8 cellular contexts compared by ENCODE assay signal in the genomic region with DNA sequence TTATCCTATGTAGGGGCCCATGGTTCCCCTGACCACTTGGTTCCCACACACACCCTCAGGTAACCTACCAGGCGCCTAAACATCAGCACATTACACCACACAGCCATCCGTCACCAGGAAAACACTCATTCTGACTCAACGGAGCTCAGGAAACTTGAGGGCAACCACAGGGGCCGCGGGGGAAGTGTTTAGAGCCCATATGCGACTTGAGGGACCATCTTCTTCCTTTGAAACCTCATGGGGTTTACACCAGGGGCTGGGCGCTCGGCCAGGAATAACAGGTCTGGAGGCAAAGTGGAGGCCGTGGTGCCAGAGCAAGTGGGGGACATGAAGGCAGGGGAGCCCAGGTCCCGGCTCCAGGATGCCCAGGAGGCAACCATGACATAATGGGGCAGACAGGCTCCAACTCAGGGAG. TPM values are rescaled to one million over a fixed set of nuclear protein-coding genes. Genes with fewer than 3 reads are reported as not detected.
DNase-seq lines count a peak whose midpoint lies in the region; ATAC-seq and TF ChIP-seq lines count a peak whose summit lies in the region.

No MANE protein-coding gene starts in this region.

- H3K36me3 Mint-ChIP-seq in CD14-positive monocyte: peaks cover 6 to 18% of the 10 kb centered on the region in 2 donors
- H3K36me3 Mint-ChIP-seq in activated CD4-positive, alpha-beta memory T cell treated with anti-CD3 and anti-CD28 coated beads for 36 hours: peaks cover 6% of the 10 kb centered on the region

- peaks cover 0 to 24% (median 14%) of the 10 kb centered on the region in 7 donors for H3K9me3 Mint-ChIP-seq in CD14-positive monocyte
- no peaks in the 10 kb centered on the region for H3K9me3 Mint-ChIP-seq in activated CD4-positive, alpha-beta memory T cell treated with anti-CD3 and anti-CD28 coated beads for 36 hours

- peak overlapping the region; percentile 25 for H3K4me3 ChIP-seq in endocrine pancreas (ENCODE audit: control insufficient read depth, insufficient read depth, low read length)

- peaks cover 86 to 96% (median 91%) of the 10 kb centered on the region in 3 donors for H3K27me3 Mint-ChIP-seq in CD14-positive monocyte (ENCODE audit: low read depth in 3 of 3)
- no peaks in the 10 kb centered on the region for H3K27me3 Mint-ChIP-seq in activated CD4-positive, alpha-beta memory T cell treated with anti-CD3 and anti-CD28 coated beads for 36 hours

- no peak for ATAC-seq in GM21619 (IDR thresholded peaks at IDR 0.05; ENCODE audit: unreplicated experiment)

- TF ChIP-seq CTCF in CD14-positive monocyte (IDR thresholded peaks at IDR 0.05): no peak

- no peaks in the 10 kb centered on the region for H3K9me3 ChIP-seq in endocrine pancreas (ENCODE audit: control insufficient read depth, low read length)

- DNase-seq in CD14-positive monocyte (ENCODE audit: low spot score) (peak; percentile 91), M059J (ENCODE audit: low read depth) (peak; percentile 100), NCI-H187 treated with DMSO at 0.1 percent for 48 hours (lab: John Stamatoyannopoulos, UW) (no peak), HuH-7.5 (ENCODE audit: low spot score) (no peak)
- DNase-seq in activated CD4-positive, alpha-beta memory T cell treated with anti-CD3 and anti-CD28 coated beads for 36 hours: peak; percentile 91
- DNase-seq in stimulated activated CD4-positive, alpha-beta T cell treated with anti-CD3 and anti-CD28 coated beads, Interleukin-12 subunit alpha, Interleukin-12 subunit beta, amount 100 ng/mL, for 48 hours (ENCODE audit: low read depth in 2 of 3, low spot score in 1 of 3): peak; percentile 63 to 75 (median 71)

- intact Hi-C loops in CD14-positive monocyte (cut with micrococcal nuclease): loop anchor here in 1 of 2 donors (2.0 kb wide), 1 partner anchor 131 kb away; no protein-coding TSS in a partner anchor
- intact Hi-C loops in activated CD4-positive, alpha-beta memory T cell treated with anti-CD3 and anti-CD28 coated beads for 36 hours (cut with micrococcal nuclease): loop anchor here (1.0 to 5.0 kb wide), 7 partner anchors 15 to 140 kb away; a partner anchor contains a TSS

- no peaks in the 10 kb centered on the region for H3K27me3 ChIP-seq in endocrine pancreas (ENCODE audit: control insufficient read depth, insufficient read depth, low read length)

- POLR2A ChIA-PET in activated CD4-positive, alpha-beta memory T cell treated with anti-CD3 and anti-CD28 coated beads for 36 hours (lab: Charles Lee): interaction anchor here (2.0 to 3.6 kb wide), 2 partner anchors 14 to 20 kb away, joined by 7 to 18 read pairs; a partner anchor contains a TSS

- H3K9ac ChIP-seq in endocrine pancreas (ENCODE audit: control insufficient read depth, insufficient read depth, low read length): peak overlapping the region; percentile 82

- peak overlapping the region; percentile 80 to 82 for H3K4me3 Mint-ChIP-seq in CD14-positive monocyte
- H3K4me3 Mint-ChIP-seq in activated CD4-positive, alpha-beta memory T cell treated with anti-CD3 and anti-CD28 coated beads for 36 hours: peak overlapping the region; percentile 68

- H3K4me1 Mint-ChIP-seq in CD14-positive monocyte: peaks cover 39% of the 10 kb centered on the region
- peaks cover 36% of the 10 kb centered on the region for H3K4me1 Mint-ChIP-seq in activated CD4-positive, alpha-beta memory T cell treated with anti-CD3 and anti-CD28 coated beads for 36 hours (ENCODE audit: low read depth)

- no peaks in the 10 kb centered on the region for H3K4me1 ChIP-seq in endocrine pancreas (ENCODE audit: control insufficient read depth, insufficient read depth, low read length)

- peak overlapping the region in 6 of 7 donors; percentile 69 to 91 (median 82) for H3K27ac Mint-ChIP-seq in CD14-positive monocyte
- H3K27ac Mint-ChIP-seq in activated CD4-positive, alpha-beta memory T cell treated with anti-CD3 and anti-CD28 coated beads for 36 hours: peak overlapping the region; percentile 62

- no peaks in the 10 kb centered on the region for H3K36me3 ChIP-seq in endocrine pancreas (ENCODE audit: control insufficient read depth, insufficient read depth, low read length)

- CTCF ChIA-PET in activated CD4-positive, alpha-beta memory T cell treated with anti-CD3 and anti-CD28 coated beads for 36 hours (lab: Charles Lee): interaction anchor here (1.0 to 3.3 kb wide), 3 partner anchors 17 to 111 kb away, joined by 5 to 20 read pairs (median 10); no protein-coding TSS in a partner anchor

RNA-seq across cellular contexts. Expression of a gene that starts 1.5 kb away (rescaled TPM):
- under 1 TPM; 0.27 to 0.37 TPM for polyA plus RNA-seq in CD14-positive monocyte
- 16.0 and 23.7 TPM in 2 replicates for total RNA-seq in M059J (2014; rRNA removed; shearing (Covaris generic))
- total RNA-seq in activated CD4-positive, alpha-beta memory T cell treated with anti-CD3 and anti-CD28 coated beads for 36 hours: 10 to 100 TPM; 31.8 to 39.2 TPM

RNA-seq across cellular contexts. Expression of a gene that starts 20.6 kb away (rescaled TPM):
- polyA plus RNA-seq in CD14-positive monocyte: 10 to 100 TPM; 20.3 to 22.1 TPM
- total RNA-seq in M059J (2014; rRNA removed; shearing (Covaris generic)): 29.0 and 32.2 TPM in 2 replicates
- total RNA-seq in activated CD4-positive, alpha-beta memory T cell treated with anti-CD3 and anti-CD28 coated beads for 36 hours: 10 to 100 TPM; 14.7 to 16.8 TPM

RNA-seq across cellular contexts. Expression of a gene that starts 34.6 kb away (rescaled TPM):
- 10 to 100 TPM; 44.5 to 51.9 TPM for polyA plus RNA-seq in CD14-positive monocyte
- total RNA-seq in M059J (2014; rRNA removed; shearing (Covaris generic)): 91.2 and 144 TPM in 2 replicates
- 10 to 100 TPM; 92.0 to 94.0 TPM for total RNA-seq in activated CD4-positive, alpha-beta memory T cell treated with anti-CD3 and anti-CD28 coated beads for 36 hours

RNA-seq across cellular contexts. Expression of a gene that starts 34.7 kb away (rescaled TPM):
- 1 to 10 TPM; 3.2 to 5.2 TPM for polyA plus RNA-seq in CD14-positive monocyte
- 1.1 and 1.8 TPM in 2 replicates for total RNA-seq in M059J (2014; rRNA removed; shearing (Covaris generic))
- total RNA-seq in activated CD4-positive, alpha-beta memory T cell treated with anti-CD3 and anti-CD28 coated beads for 36 hours: 1 to 10 TPM; 6.1 to 6.3 TPM

RNA-seq across cellular contexts. Expression of a gene that starts 50.4 kb away (rescaled TPM):
- not detected for polyA plus RNA-seq in CD14-positive monocyte
- 1.7 and 5.1 TPM in 2 replicates for total RNA-seq in M059J (2014; rRNA removed; shearing (Covaris generic))
- under 1 TPM; 0.22 to 0.26 TPM for total RNA-seq in activated CD4-positive, alpha-beta memory T cell treated with anti-CD3 and anti-CD28 coated beads for 36 hours

Comparison
In these comparisons a context has a peak if more than half of its experiments do, and no peak if none do; other contexts are left out.
1. DNase-seq: peak in CD14-positive monocyte (single experiment), M059J (single experiment), activated CD4-positive, alpha-beta memory T cell treated with anti-CD3 and anti-CD28 coated beads for 36 hours (single experiment) and stimulated activated CD4-positive, alpha-beta T cell treated with anti-CD3 and anti-CD28 coated beads, Interleukin-12 subunit alpha, Interleukin-12 subunit beta, amount 100 ng/mL, for 48 hours (3 of 3); none in NCI-H187 treated with DMSO at 0.1 percent for 48 hours (single experiment) and HuH-7.5 (single experiment).